1 cellular context compared by ENCODE assay signal in the genomic region with DNA sequence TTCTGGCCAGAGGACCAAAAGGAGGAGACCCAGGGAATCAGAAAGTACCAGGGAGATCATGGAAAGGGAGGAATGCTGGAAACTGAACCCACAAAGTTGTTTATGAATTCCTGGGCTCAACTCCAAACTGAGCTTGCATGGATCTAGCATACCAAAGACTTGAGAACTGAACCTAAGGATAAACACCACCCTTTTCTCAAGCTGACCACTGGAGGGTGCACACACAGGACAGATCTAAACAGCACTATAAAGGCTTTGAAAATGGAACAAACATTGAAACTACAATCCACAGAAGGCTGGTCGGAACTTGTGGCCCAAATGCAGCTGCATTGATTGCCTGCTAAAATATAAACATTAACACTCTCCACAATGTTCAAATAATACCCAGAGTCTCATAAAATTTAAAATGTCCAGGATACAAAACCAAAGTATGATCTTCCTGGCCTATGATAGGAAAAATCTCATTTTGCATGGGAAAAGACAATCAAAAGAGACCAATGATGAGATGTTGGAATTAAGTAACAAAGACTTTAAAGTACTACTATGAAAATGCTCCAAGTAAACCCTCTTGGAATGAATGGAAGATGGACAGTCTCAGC.
TF ChIP-seq lines count a peak whose summit lies in the region.

No MANE protein-coding gene starts in this region.

TF ChIP-seq in IMR-90, 13 proteins besides CTCF, POLR2A, EP300 and RAD21:
- TF ChIP-seq FOS (IDR thresholded peaks at IDR 0.05; ENCODE audit: low read depth, low read length) (no peak), CEBPB (IDR thresholded peaks at IDR 0.05; ENCODE audit: low read depth, low read length) (0 out of 2 replicates have a peak, but pooled peaks have one; percentile 34), MAZ (IDR thresholded peaks at IDR 0.05; ENCODE audit: borderline replicate concordance, low read depth, low read length) (no peak), CHD1 (IDR thresholded peaks at IDR 0.05; ENCODE audit: low read depth, low read length) (0 out of 2 replicates have a peak, but pooled peaks have one; percentile 63), NFE2L2 (IDR thresholded peaks at IDR 0.05; ENCODE audit: low read depth, low read length) (no peak), SMC3 (IDR thresholded peaks at IDR 0.05; ENCODE audit: low read depth, low read length) (peak; percentile 71), USF2 (IDR thresholded peaks at IDR 0.05; ENCODE audit: low read depth, low read length) (no peak), BHLHE40 (IDR thresholded peaks at IDR 0.05; ENCODE audit: low read depth, low read length) (0 out of 2 replicates have a peak, but pooled peaks have one; percentile 5), RCOR1 (IDR thresholded peaks at IDR 0.05; ENCODE audit: insufficient replicate concordance, low read length) (no peak)
